ENCODE assay signal across 9 cellular contexts in genomic region chr1:156436319-156437043, GRCh38.
DNase-seq lines count a peak whose midpoint lies in the region; ATAC-seq and TF ChIP-seq lines count a peak whose summit lies in the region.
"Had no signal": no experiment of that assay in that cellular context is flagged by ENCODE, and none has a peak within 500 bp of the region (broad histone marks: within the 10 kb centered on the region; RNA-seq: fewer than 3 reads in every experiment).

No MANE protein-coding gene starts in this region.

- intact Hi-C loops in body of pancreas (cut with DNase I): no loop called here
- intact Hi-C loops in tibial artery (cut with DNase I; ENCODE audit: low total_unique reads): no loop called here

- no peak overlapping the region for H3K27ac Mint-ChIP-seq in activated T-cell treated with anti-CD3 and anti-CD28 coated beads, Interleukin-2, amount 50 U/mL, for 72 hours
- no peak overlapping the region for H3K27ac Mint-ChIP-seq in memory B cell

- peak overlapping the region; percentile 69 to 71 for H3K4me3 Mint-ChIP-seq in activated T-cell treated with anti-CD3 and anti-CD28 coated beads, Interleukin-2, amount 50 U/mL, for 72 hours
- peak overlapping the region; percentile 73 for H3K4me3 Mint-ChIP-seq in memory B cell

- peak; percentile 45 to 47 for ATAC-seq in activated T-cell treated with anti-CD3 and anti-CD28 coated beads, Interleukin-2, amount 50 U/mL, for 72 hours (replicated peaks in 1 of 2)
- ATAC-seq in body of pancreas (peak; percentile 58), memory B cell (ENCODE audit: low read depth) (no peak), HG03175 (IDR thresholded peaks at IDR 0.05; ENCODE audit: unreplicated experiment) (no peak)

- peaks cover 46% of the 10 kb centered on the region for H3K4me1 Mint-ChIP-seq in activated T-cell treated with anti-CD3 and anti-CD28 coated beads, Interleukin-2, amount 50 U/mL, for 72 hours (ENCODE audit: low read depth)
- H3K4me1 Mint-ChIP-seq in memory B cell: peaks cover 33% of the 10 kb centered on the region

- peak in 1 of 2 donors; percentile 40 for DNase-seq in activated T-cell treated with anti-CD3 and anti-CD28 coated beads, Interleukin-2, amount 50 U/mL, for 72 hours
- DNase-seq in activated T-cell treated with anti-CD3 and anti-CD28 coated beads for 4 hours (no peak), body of pancreas (peak in 2 of 4 donors; percentile 27 to 31), memory B cell (ENCODE audit: low spot score in 2 of 2) (no peak), tibial artery (no peak), SIG-M5 (lab: John Stamatoyannopoulos, UW) (no peak)
- DNase-seq in effector CD8-positive, alpha-beta T cell (lab: John Stamatoyannopoulos, UW): no peak

- peaks cover 98% of the 10 kb centered on the region for H3K27me3 Mint-ChIP-seq in activated T-cell treated with anti-CD3 and anti-CD28 coated beads, Interleukin-2, amount 50 U/mL, for 72 hours (ENCODE audit: low read depth)
- peaks cover 60% of the 10 kb centered on the region for H3K27me3 Mint-ChIP-seq in memory B cell

- no peaks in the 10 kb centered on the region for H3K9me3 Mint-ChIP-seq in activated T-cell treated with anti-CD3 and anti-CD28 coated beads, Interleukin-2, amount 50 U/mL, for 72 hours
- H3K9me3 Mint-ChIP-seq in memory B cell: peaks cover 3% of the 10 kb centered on the region

- H3K27ac ChIP-seq in body of pancreas (no peak overlapping the region), tibial artery (no peak overlapping the region)
- H3K27ac ChIP-seq: BLaER1 treated with 17β-estradiol and CSF1 and Interleukin-3, amounts not matched to agents 10 nM and 100 nM had no signal

- H3K4me3 ChIP-seq in body of pancreas: no peak overlapping the region
- H3K4me3 ChIP-seq in tibial artery: peak overlapping the region; percentile 22 to 47
- H3K4me3 ChIP-seq: BLaER1 treated with 17β-estradiol and CSF1 and Interleukin-3, amounts not matched to agents 10 nM and 100 nM had no signal

- H3K27me3 ChIP-seq in body of pancreas (peaks cover 7 to 41% of the 10 kb centered on the region in 2 donors), tibial artery (peaks cover 8 to 99% of the 10 kb centered on the region in 2 donors)

- peaks cover 16% of the 10 kb centered on the region for H3K4me1 ChIP-seq in body of pancreas
- H3K4me1 ChIP-seq in tibial artery: peaks cover 0 to 18% (median 16%) of the 10 kb centered on the region in 4 donors

- H3K36me3 ChIP-seq in body of pancreas (replicated peaks in 1 of 2; ENCODE audit: insufficient read depth in 1 of 2, low read depth in 2 of 2): no peaks in the 10 kb centered on the region
- no peaks in the 10 kb centered on the region for H3K36me3 ChIP-seq in tibial artery
- H3K36me3 ChIP-seq: BLaER1 treated with 17β-estradiol and CSF1 and Interleukin-3, amounts not matched to agents 10 nM and 100 nM had no signal

- TF ChIP-seq POLR2A in body of pancreas (IDR thresholded peaks at IDR 0.05): no peak

- no peak for TF ChIP-seq CTCF in body of pancreas (IDR thresholded peaks at IDR 0.05)
- TF ChIP-seq CTCF in tibial artery (IDR thresholded peaks at IDR 0.05): no peak

- H3K36me3 Mint-ChIP-seq in activated T-cell treated with anti-CD3 and anti-CD28 coated beads, Interleukin-2, amount 50 U/mL, for 72 hours (ENCODE audit: insufficient read depth in 2 of 2): peaks cover 2 to 6% of the 10 kb centered on the region in 2 donors
- peaks cover 2% of the 10 kb centered on the region for H3K36me3 Mint-ChIP-seq in memory B cell

- 4 to 6% methylated on average over 29 to 49 of the region's 51 CpGs for WGBS in body of pancreas, 2 donors

- H3K9me3 ChIP-seq in body of pancreas: no peaks in the 10 kb centered on the region
- H3K9me3 ChIP-seq in tibial artery: no peaks in the 10 kb centered on the region

Comparison
In these comparisons a context has a peak if more than half of its experiments do, and no peak if none do; other contexts are left out.
1. ATAC-seq: peak in activated T-cell treated with anti-CD3 and anti-CD28 coated beads, Interleukin-2, amount 50 U/mL, for 72 hours (2 of 2) and body of pancreas (single experiment); none in memory B cell (single experiment) and HG03175 (single experiment).
2. H3K4me3 ChIP-seq: peak in tibial artery (2 of 2); none in body of pancreas (0 of 2).